8 cellular contexts compared by ENCODE assay signal in the genomic region with DNA sequence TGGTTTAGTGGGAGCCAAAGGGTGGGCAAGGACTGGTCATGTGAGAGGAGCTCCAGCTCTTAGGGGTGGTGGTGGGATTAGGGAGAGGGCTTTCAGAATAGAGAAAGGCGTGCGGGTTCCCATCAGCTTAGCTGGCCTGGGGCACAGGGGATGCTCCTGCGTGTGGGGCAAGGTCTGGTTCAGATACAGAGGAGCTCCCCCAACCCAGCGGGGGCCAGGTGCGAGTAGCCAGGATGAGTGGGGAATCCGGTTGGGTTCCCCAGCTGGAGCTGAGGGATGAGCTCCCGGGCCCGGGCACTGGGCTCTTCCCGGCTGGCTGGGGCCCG. TPM values are rescaled to one million over a fixed set of nuclear protein-coding genes. Genes with fewer than 3 reads are reported as not detected.
A peak's percentile ranks its signal among the peaks of the same experiment; 100 is the strongest.
DNase-seq lines count a peak whose midpoint lies in the region; ATAC-seq, FAIRE-seq and TF ChIP-seq lines count a peak whose summit lies in the region.

No MANE protein-coding gene starts in this region.

- H2BK15ac ChIP-seq in H1 (ENCODE audit: low read length), result no peak overlapping the region

- peaks cover 0 to 3% of the 10 kb centered on the region in 2 experiments for H4K20me1 ChIP-seq in H1 (replicated peaks in 1 of 2; ENCODE audit: control insufficient read depth in 1 of 2, insufficient read depth in 2 of 2, low read length in 2 of 2)

- CTCF ChIA-PET in H1 (lab: Charles Lee; ENCODE audit: partially characterized antibody), result interaction anchor here (0.9 to 2.3 kb wide), 14 partner anchors 23 to 93 kb away, joined by 3 to 15 read pairs (median 4); partner anchors contain the start of genes CARNS1, CORO1B, PITPNM1 and PPP1CA

- H4K8ac ChIP-seq in H1 (ENCODE audit: extremely low read depth, insufficient read depth, low read length), result no peak overlapping the region

- no peak overlapping the region for H2BK120ac ChIP-seq in H1 (replicated peaks; ENCODE audit: low read depth, low read length)

- H3K79me2 ChIP-seq in H1 (ENCODE audit: control insufficient read depth in 1 of 2, insufficient read depth in 2 of 2, low read length in 2 of 2), result peaks cover 0 to 3% of the 10 kb centered on the region in 2 experiments; a peak in 2 of 4 replicates

- no peak overlapping the region for H2AK5ac ChIP-seq in H1 (ENCODE audit: low read depth, low read length)

- H3K9me3 ChIP-seq in NT2/D1 (ENCODE audit: insufficient read depth, low read length), result no peaks in the 10 kb centered on the region
- no peaks in the 10 kb centered on the region for H3K9me3 ChIP-seq in H1 (ENCODE audit: insufficient read depth in 2 of 2, low read depth in 1 of 2, low read length in 1 of 2)
- no peaks in the 10 kb centered on the region for H3K9me3 ChIP-seq in neutrophil

- H3K4me3 ChIP-seq in NT2/D1 (ENCODE audit: insufficient read length, low read depth) (peak overlapping the region; percentile 84), H1 (ENCODE audit: extremely low read depth in 1 of 4, insufficient read depth in 2 of 4, low read depth in 3 of 4, low read length in 4 of 4) (peak overlapping the region; percentile 55 to 90 (median 76)), neutrophil (ENCODE audit: low read depth in 1 of 2, low read length in 1 of 2) (peak overlapping the region; percentile 69 to 91)

- peaks cover 6% of the 10 kb centered on the region for H3K23me2 ChIP-seq in H1 (ENCODE audit: low read depth, low read length)

- DNase-seq in NCI-H345 (lab: John Stamatoyannopoulos, UW) (peak; percentile 13), NCI-H345 treated with DMSO at 0.1 percent for 48 hours (lab: John Stamatoyannopoulos, UW; ENCODE audit: unreplicated experiment) (no peak), NT2/D1 (ENCODE audit: low read depth, low spot score) (no peak), H1 (ENCODE audit: low read depth in 1 of 2, low spot score in 2 of 2) (no peak), DMS 273 treated with DMSO at 0.1 percent for 48 hours (lab: John Stamatoyannopoulos, UW) (no peak)

- WGBS in H1 (ENCODE audit: extremely low coverage in 1 of 2, insufficient coverage in 1 of 2, insufficient read length in 1 of 2, insufficient replicate concordance in 2 of 2, low coverage in 1 of 2, low lambda C conversion rate in 2 of 2, missing lambda C conversion rate in 1 of 2), 2 experiments, result 13% methylated on average over 8 of the region's 10 CpGs; no CpG with 5 or more reads in 1 of the 2 experiments

- peaks cover 29% of the 10 kb centered on the region for H3K4me1 ChIP-seq in NT2/D1 (ENCODE audit: insufficient read depth, insufficient read length)
- H3K4me1 ChIP-seq in H1 (replicated peaks in 1 of 4; ENCODE audit: control insufficient read depth in 3 of 4, insufficient read depth in 4 of 4, low read length in 3 of 4), result peaks cover 2 to 14% (median 6%) of the 10 kb centered on the region in 4 experiments; a peak in 6 of 7 replicates
- peaks cover 27 to 39% of the 10 kb centered on the region in 2 experiments for H3K4me1 ChIP-seq in neutrophil (ENCODE audit: control insufficient read depth in 1 of 2, insufficient read depth in 1 of 2, low read depth in 1 of 2, low read length in 1 of 2)

- H3K56ac ChIP-seq in H1 (replicated peaks; ENCODE audit: insufficient read length, low read depth, low read length), result no peak overlapping the region

- peaks cover 2% of the 10 kb centered on the region for H3K79me1 ChIP-seq in H1 (ENCODE audit: low read depth, low read length)

- no peak overlapping the region for H3K4ac ChIP-seq in H1 (replicated peaks; ENCODE audit: insufficient read length, low read depth, low read length)

- H4K91ac ChIP-seq in H1 (replicated peaks; ENCODE audit: insufficient read length, low read length), result no peak overlapping the region

- no peak for TF ChIP-seq CTCF in H1 (IDR thresholded peaks at IDR 0.05; ENCODE audit: control extremely low read depth in 1 of 3, insufficient read depth in 1 of 3, low read depth in 1 of 3, low read length in 3 of 3)
- no peak for TF ChIP-seq CTCF in neutrophil (IDR thresholded peaks at IDR 0.05)

- TF ChIP-seq POLR2A in H1 (IDR thresholded peaks at IDR 0.05; ENCODE audit: control extremely low read depth in 1 of 2, low read depth in 2 of 2, low read length in 2 of 2), result no peak

- no peak overlapping the region; the same call in 1 of the 2 replicates for H3K27ac ChIP-seq in H1 (ENCODE audit: low read depth, low read length)
- H3K27ac ChIP-seq in neutrophil, result peak overlapping the region; percentile 73

- H2BK12ac ChIP-seq in H1 (ENCODE audit: low read depth, low read length), result no peak overlapping the region

- H3K27me3 ChIP-seq in NT2/D1 (ENCODE audit: insufficient read depth, insufficient read length), result no peaks in the 10 kb centered on the region
- no peaks in the 10 kb centered on the region for H3K27me3 ChIP-seq in H1 (replicated peaks in 1 of 4; ENCODE audit: control insufficient read depth in 3 of 4, extremely low read depth in 1 of 4, insufficient read depth in 3 of 4, low read length in 3 of 4)
- H3K27me3 ChIP-seq in neutrophil, result no peaks in the 10 kb centered on the region

- POLR2A ChIA-PET in H1 (lab: Charles Lee; ENCODE audit: partially characterized antibody), result interaction anchor here (0.6 to 4.6 kb wide), 31 partner anchors 9 to 159 kb away, joined by 3 to 36 read pairs (median 4); partner anchors contain the start of genes CABP4, CARNS1, CORO1B and GPR152

- no peak overlapping the region for H3K14ac ChIP-seq in H1 (ENCODE audit: insufficient read length)

- no peak overlapping the region for H4K5ac ChIP-seq in H1 (ENCODE audit: insufficient read length, low read depth, low read length)

- H3K4me2 ChIP-seq in H1 (ENCODE audit: insufficient read depth in 1 of 2, low read depth in 2 of 2, low read length in 2 of 2), result peak overlapping the region; percentile 81 to 86

- no peak overlapping the region for H3K18ac ChIP-seq in H1 (ENCODE audit: extremely low read depth, low read length)

- H2BK5ac ChIP-seq in H1 (ENCODE audit: low read depth, low read length), result no peak overlapping the region

- H2BK20ac ChIP-seq in H1 (ENCODE audit: low read length), result no peak overlapping the region

- no peak for TF ChIP-seq EP300 in H1 (IDR thresholded peaks at IDR 0.05; ENCODE audit: borderline replicate concordance in 1 of 2, low read depth in 2 of 2, low read length in 2 of 2)

- H3K9ac ChIP-seq in NT2/D1 (ENCODE audit: insufficient read length, low read depth) (peak overlapping the region; percentile 97), H1 (replicated peaks in 1 of 4; ENCODE audit: extremely low read depth in 1 of 4, low read depth in 3 of 4, low read length in 3 of 4) (peak overlapping the region in 3 of 4 experiments; percentile 29 to 59 (median 38); a peak in 5 of 7 replicates)

- H3K36me3 ChIP-seq in NT2/D1 (ENCODE audit: insufficient read depth, insufficient read length, low read length) (no peaks in the 10 kb centered on the region), H1 (ENCODE audit: control insufficient read depth in 2 of 4, insufficient read depth in 4 of 4, low read length in 3 of 4) (no peaks in the 10 kb centered on the region), neutrophil (no peaks in the 10 kb centered on the region)

- no peak for FAIRE-seq in H1 (lab: Jason Lieb, UNC)

- no peak for ATAC-seq in GM19324 (IDR thresholded peaks at IDR 0.05; ENCODE audit: low FRiP score, unreplicated experiment)
- ATAC-seq in HG02884 (IDR thresholded peaks at IDR 0.05; ENCODE audit: unreplicated experiment), result no peak

- H3K23ac ChIP-seq in H1 (ENCODE audit: insufficient read length), result no peak overlapping the region

- no peak overlapping the region for H2AFZ ChIP-seq in H1 (ENCODE audit: low read length)

- TF ChIP-seq RAD21 in H1 (IDR thresholded peaks at IDR 0.05 in 1 of 2, conservative IDR thresholded peaks at IDR 0.05 in 1 of 2; ENCODE audit: low read depth in 2 of 2, low read length in 2 of 2), result no peak

RNA-seq across cellular contexts. Expression of gene TMEM134, which starts 0.6 kb away (rescaled TPM):
- total RNA-seq in H1 (2021; fragmentation: NEBNext Ultra II Directional; extraction: Animal tissue kit (Norgen Biotek cat#: 25700)), result 32.4 and 33.5 TPM in 2 replicates
- 229 and 268 TPM in 2 replicates for polyA plus RNA-seq in H1 (2011; rRNA removed)
- polyA plus RNA-seq in H1 (2011; cell fraction: cytosol; rRNA removed), result 137 TPM
- polyA plus RNA-seq in H1 (2011; cell fraction: nucleus; rRNA removed), result 92.9 TPM
- 33.1 to 44.0 TPM (median 41.7 TPM) in 4 replicates for polyA plus RNA-seq in H1 (2012, experiment 1 of 2)
- 29.0 TPM for polyA plus RNA-seq in H1 (2012, experiment 2 of 2)
- polyA plus RNA-seq in H1 (2013, experiment 1 of 2), result 35.4 TPM
- polyA plus RNA-seq in H1 (2013, experiment 2 of 2), result 38.9 TPM
- polyA minus RNA-seq in H1 (2011; rRNA and poly(A)+ RNA removed), result 3.5 and 4.4 TPM in 2 replicates
- 15.0 TPM for polyA minus RNA-seq in H1 (2011; cell fraction: cytosol; rRNA and poly(A)+ RNA removed)
- 24.3 TPM for polyA minus RNA-seq in H1 (2011; cell fraction: nucleus; rRNA and poly(A)+ RNA removed)

RNA-seq across cellular contexts. Expression of gene CABP4, which starts 13.3 kb away (rescaled TPM):
- not detected in 2 replicates for total RNA-seq in H1 (2021; fragmentation: NEBNext Ultra II Directional; extraction: Animal tissue kit (Norgen Biotek cat#: 25700))
- polyA plus RNA-seq in H1 (2011; rRNA removed), result 0.03 TPM in 1 of 2 replicates, not detected in the other
- not detected for polyA plus RNA-seq in H1 (2011; cell fraction: cytosol; rRNA removed)
- polyA plus RNA-seq in H1 (2011; cell fraction: nucleus; rRNA removed), result 0.34 TPM
- not detected in 4 replicates for polyA plus RNA-seq in H1 (2012, experiment 1 of 2)
- polyA plus RNA-seq in H1 (2012, experiment 2 of 2), result not detected
- 0.06 TPM for polyA plus RNA-seq in H1 (2013, experiment 1 of 2)
- polyA plus RNA-seq in H1 (2013, experiment 2 of 2), result 0.09 TPM
- polyA minus RNA-seq in H1 (2011; rRNA and poly(A)+ RNA removed), result not detected in 2 replicates
- polyA minus RNA-seq in H1 (2011; cell fraction: cytosol; rRNA and poly(A)+ RNA removed), result not detected
- not detected for polyA minus RNA-seq in H1 (2011; cell fraction: nucleus; rRNA and poly(A)+ RNA removed)

RNA-seq across cellular contexts. Expression of gene AIP, which starts 14.4 kb away (rescaled TPM):
- total RNA-seq in H1 (2021; fragmentation: NEBNext Ultra II Directional; extraction: Animal tissue kit (Norgen Biotek cat#: 25700)), result 28.8 and 29.8 TPM in 2 replicates
- polyA plus RNA-seq in H1 (2011; rRNA removed), result 54.4 and 68.6 TPM in 2 replicates
- 66.1 TPM for polyA plus RNA-seq in H1 (2011; cell fraction: cytosol; rRNA removed)
- 52.2 TPM for polyA plus RNA-seq in H1 (2011; cell fraction: nucleus; rRNA removed)
- 25.4 to 39.2 TPM (median 35.0 TPM) in 4 replicates for polyA plus RNA-seq in H1 (2012, experiment 1 of 2)
- 35.9 TPM for polyA plus RNA-seq in H1 (2012, experiment 2 of 2)
- 19.5 TPM for polyA plus RNA-seq in H1 (2013, experiment 1 of 2)
- 19.1 TPM for polyA plus RNA-seq in H1 (2013, experiment 2 of 2)
- 27.2 TPM in 2 replicates for polyA minus RNA-seq in H1 (2011; rRNA and poly(A)+ RNA removed)
- polyA minus RNA-seq in H1 (2011; cell fraction: cytosol; rRNA and poly(A)+ RNA removed), result 19.8 TPM
- 17.7 TPM for polyA minus RNA-seq in H1 (2011; cell fraction: nucleus; rRNA and poly(A)+ RNA removed)

RNA-seq across cellular contexts. Expression of gene GPR152, which starts 15.9 kb away (rescaled TPM):
- total RNA-seq in H1 (2021; fragmentation: NEBNext Ultra II Directional; extraction: Animal tissue kit (Norgen Biotek cat#: 25700)), result not detected in 2 replicates
- not detected in 2 replicates for polyA plus RNA-seq in H1 (2011; rRNA removed)
- not detected for polyA plus RNA-seq in H1 (2011; cell fraction: cytosol; rRNA removed)
- not detected for polyA plus RNA-seq in H1 (2011; cell fraction: nucleus; rRNA removed)
- not detected in 4 replicates for polyA plus RNA-seq in H1 (2012, experiment 1 of 2)
- not detected for polyA plus RNA-seq in H1 (2012, experiment 2 of 2)
- not detected for polyA plus RNA-seq in H1 (2013, experiment 1 of 2)
- polyA plus RNA-seq in H1 (2013, experiment 2 of 2), result not detected
- polyA minus RNA-seq in H1 (2011; rRNA and poly(A)+ RNA removed), result not detected in 2 replicates
- polyA minus RNA-seq in H1 (2011; cell fraction: cytosol; rRNA and poly(A)+ RNA removed), result not detected
- polyA minus RNA-seq in H1 (2011; cell fraction: nucleus; rRNA and poly(A)+ RNA removed), result not detected

RNA-seq across cellular contexts. Expression of gene CORO1B, which starts 25.2 kb away (rescaled TPM):
- 77.1 and 84.3 TPM in 2 replicates for total RNA-seq in H1 (2021; fragmentation: NEBNext Ultra II Directional; extraction: Animal tissue kit (Norgen Biotek cat#: 25700))
- 131 and 148 TPM in 2 replicates for polyA plus RNA-seq in H1 (2011; rRNA removed)
- polyA plus RNA-seq in H1 (2011; cell fraction: cytosol; rRNA removed), result 141 TPM
- 193 TPM for polyA plus RNA-seq in H1 (2011; cell fraction: nucleus; rRNA removed)
- 50.9 to 80.4 TPM (median 78.0 TPM) in 4 replicates for polyA plus RNA-seq in H1 (2012, experiment 1 of 2)
- polyA plus RNA-seq in H1 (2012, experiment 2 of 2), result 77.6 TPM
- 61.1 TPM for polyA plus RNA-seq in H1 (2013, experiment 1 of 2)
- 55.9 TPM for polyA plus RNA-seq in H1 (2013, experiment 2 of 2)
- polyA minus RNA-seq in H1 (2011; rRNA and poly(A)+ RNA removed), result 47.7 and 82.2 TPM in 2 replicates
- polyA minus RNA-seq in H1 (2011; cell fraction: cytosol; rRNA and poly(A)+ RNA removed), result 51.7 TPM
- polyA minus RNA-seq in H1 (2011; cell fraction: nucleus; rRNA and poly(A)+ RNA removed), result 65.5 TPM
